Comparison of ENCODE assay signal across 8 cellular contexts in the genomic region with DNA sequence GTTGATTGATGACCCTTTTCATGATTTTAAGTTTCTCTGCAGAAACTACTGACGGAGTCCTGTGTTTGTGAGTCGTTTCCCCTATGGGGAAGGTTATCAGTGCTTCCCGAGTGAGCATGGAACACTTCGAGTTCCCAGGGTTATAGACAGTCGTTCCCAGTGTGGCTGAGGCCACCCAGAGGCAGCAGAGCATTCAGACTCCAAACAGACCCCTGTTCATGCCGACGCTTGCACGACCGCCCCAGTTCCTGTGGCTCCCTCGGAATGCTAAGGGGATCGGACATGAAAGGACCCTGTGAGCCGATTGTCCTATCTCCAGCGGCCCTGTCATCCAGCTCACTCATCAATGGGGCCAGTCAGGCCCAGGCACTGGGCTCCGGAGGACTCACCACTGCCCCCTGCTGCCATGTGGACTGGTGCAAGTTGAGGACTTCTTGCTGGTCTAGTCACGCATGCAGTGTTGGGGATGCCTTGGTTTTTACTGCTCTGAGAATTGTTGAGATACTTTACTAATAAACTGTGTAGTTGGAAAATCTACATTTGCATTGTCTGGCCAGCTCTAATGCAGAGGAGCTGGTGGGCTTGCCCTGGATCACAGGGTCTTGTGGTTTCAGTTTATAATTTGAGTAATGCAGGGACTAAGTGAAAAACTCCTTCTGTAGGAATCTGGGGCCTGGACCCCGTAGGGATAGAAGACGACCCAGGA. TPM values are rescaled to one million over a fixed set of nuclear protein-coding genes. Genes with fewer than 3 reads are reported as not detected.
DNase-seq lines count a peak whose midpoint lies in the region; ATAC-seq, FAIRE-seq and TF ChIP-seq lines count a peak whose summit lies in the region.

No MANE protein-coding gene starts in this region.

- H3K4me2 ChIP-seq in A549: no peak overlapping the region

- H3K36me3 ChIP-seq in NT2/D1 (ENCODE audit: insufficient read depth, insufficient read length, low read length) (peaks cover 75% of the 10 kb centered on the region), mucosa of rectum (ENCODE audit: control insufficient read depth in 2 of 2, insufficient read depth in 2 of 2, low read length in 2 of 2) (peaks cover 44 to 58% of the 10 kb centered on the region in 2 donors)

- H3K9ac ChIP-seq in NT2/D1 (ENCODE audit: insufficient read length, low read depth) (peak overlapping the region; percentile 42), mucosa of rectum (ENCODE audit: low read depth in 1 of 2, low read length in 2 of 2) (peak overlapping the region; percentile 6 to 14)

- FAIRE-seq in A549 (lab: Jason Lieb, UNC): no peak

- H3K4me3 ChIP-seq in A549 (no peak overlapping the region), NT2/D1 (ENCODE audit: insufficient read length, low read depth) (no peak overlapping the region), epithelial cell of esophagus (ENCODE audit: low read length) (no peak overlapping the region), mucosa of rectum (ENCODE audit: low read length in 2 of 2) (no peak overlapping the region)

- TF ChIP-seq CTCF in A549 (IDR thresholded peaks at IDR 0.05) (peak; percentile 77), GM12874 (IDR thresholded peaks at IDR 0.05; ENCODE audit: insufficient read depth, low read depth, low read length) (peak; percentile 89), epithelial cell of esophagus (IDR thresholded peaks at IDR 0.05; ENCODE audit: insufficient read depth, low read depth, low read length, missing control alignments) (peak; percentile 84)

- H3K9me3 ChIP-seq in A549 (no peaks in the 10 kb centered on the region), NT2/D1 (ENCODE audit: insufficient read depth, low read length) (no peaks in the 10 kb centered on the region), mucosa of rectum (ENCODE audit: control insufficient read depth in 2 of 2, low read length in 2 of 2) (no peaks in the 10 kb centered on the region)

- POLR2A ChIA-PET in A549 (lab: Yijun Ruan, JAX): interaction anchor here (1.0 kb wide), 1 partner anchor 49 kb away, joined by 3 read pairs; a partner anchor contains a TSS

- TF ChIP-seq POLR2A in A549 (IDR thresholded peaks at IDR 0.05; ENCODE audit: low read length): no peak

- WGBS in A549 (ENCODE audit: missing lambda C conversion rate): 49% methylated on average over 17 of the region's 17 CpGs

- H3K4me1 ChIP-seq in A549 (peaks cover 20% of the 10 kb centered on the region), NT2/D1 (ENCODE audit: insufficient read depth, insufficient read length) (peaks cover 4% of the 10 kb centered on the region), mucosa of rectum (ENCODE audit: control insufficient read depth in 2 of 2, insufficient read depth in 2 of 2, low read length in 2 of 2) (peaks cover 20 to 26% of the 10 kb centered on the region in 2 donors)

- peak overlapping the region in 1 of 2 experiments; percentile 96; a peak in 3 of 6 replicates for H3K27ac ChIP-seq in A549
- H3K27ac ChIP-seq in mucosa of rectum (ENCODE audit: low read depth in 2 of 2, low read length in 2 of 2): no peak overlapping the region

- peak; percentile 78 to 86 for DNase-seq in A549 (ENCODE audit: low read depth in 1 of 2, low spot score in 1 of 2)
- DNase-seq in NT2/D1 (ENCODE audit: low read depth, low spot score): peak; percentile 72
- peak; percentile 91 for DNase-seq in activated CD8-positive, alpha-beta memory T cell treated with anti-CD3 and anti-CD28 coated beads, Interleukin-2, amount 50 U/mL, for 48 hours
- DNase-seq in epithelial cell of esophagus (ENCODE audit: low read depth): peak; percentile 82
- peak; percentile 79 for DNase-seq in stimulated activated CD8-positive, alpha-beta memory T cell treated with anti-CD3 and anti-CD28 coated beads, Interleukin-7, amount 100 ng/mL, for 24 hours (ENCODE audit: low read depth)

- ATAC-seq in A549 (peak; percentile 68 to 70), GM18502 (IDR thresholded peaks at IDR 0.05; ENCODE audit: poor library complexity, unreplicated experiment) (no peak)

- no peaks in the 10 kb centered on the region for H3K27me3 ChIP-seq in NT2/D1 (ENCODE audit: insufficient read depth, insufficient read length)
- H3K27me3 ChIP-seq in mucosa of rectum (ENCODE audit: control insufficient read depth in 2 of 2, insufficient read depth in 2 of 2, low read length in 2 of 2): no peaks in the 10 kb centered on the region

- TF ChIP-seq RAD21 in A549 (conservative IDR thresholded peaks at IDR 0.05 in 1 of 2, IDR thresholded peaks at IDR 0.05 in 1 of 2): peak; percentile 47 to 60

- CTCF ChIA-PET in A549 (lab: Yijun Ruan, JAX): interaction anchor here (0.6 to 4.7 kb wide), 21 partner anchors 8 to 342 kb away, joined by 3 to 41 read pairs (median 4); a partner anchor contains a TSS

- TF ChIP-seq EP300 in A549 (IDR thresholded peaks at IDR 0.05): no peak

TF ChIP-seq in A549, 52 proteins besides CTCF, POLR2A, EP300 and RAD21:
- TF ChIP-seq NFE2L2 (conservative IDR thresholded peaks at IDR 0.05; ENCODE audit: low read length) (no peak), MAFK (IDR thresholded peaks at IDR 0.05; ENCODE audit: partially characterized antibody) (peak; percentile 0), FOSL2 (IDR thresholded peaks at IDR 0.05) (no peak), FOSL2 (CRISPR knock-in tag; IDR thresholded peaks at IDR 0.05) (0 out of 2 replicates have a peak, but pooled peaks have one; percentile 7), TP53 (CRISPR knock-in tag; IDR thresholded peaks at IDR 0.05) (no peak), SMC3 (IDR thresholded peaks at IDR 0.05) (peak; percentile 70)

RNA-seq across cellular contexts. Expression of a gene that starts 3.1 kb away (rescaled TPM):
- 2,291 and 2,911 TPM in 2 replicates for polyA plus RNA-seq in A549 (2011; rRNA removed)
- polyA plus RNA-seq in A549 (2012; cell fraction: cytosol; rRNA removed): 5,546 and 6,996 TPM in 2 replicates
- 3,523 and 4,870 TPM in 2 replicates for polyA plus RNA-seq in A549 (2012; cell fraction: nucleus; rRNA removed)
- polyA plus RNA-seq in A549 (2017; fragmentation: RNase III; extraction: RNeasy Plus Mini Kit Qiagen cat#74134 plus additional on column Dnase treatment): 2,979 to 3,246 TPM (median 3,044 TPM) in 3 replicates
- 1,187 and 1,226 TPM in 2 replicates for polyA minus RNA-seq in A549 (2011; rRNA and poly(A)+ RNA removed)

RNA-seq across cellular contexts. Expression of a gene that starts 18.2 kb away (rescaled TPM):
- 22.8 and 25.8 TPM in 2 replicates for polyA plus RNA-seq in A549 (2011; rRNA removed)
- 83.9 and 89.9 TPM in 2 replicates for polyA plus RNA-seq in A549 (2012; cell fraction: cytosol; rRNA removed)
- 1,068 and 1,537 TPM in 2 replicates for polyA plus RNA-seq in A549 (2012; cell fraction: nucleus; rRNA removed)
- 42.8 to 55.2 TPM (median 45.2 TPM) in 3 replicates for polyA plus RNA-seq in A549 (2017; fragmentation: RNase III; extraction: RNeasy Plus Mini Kit Qiagen cat#74134 plus additional on column Dnase treatment)
- 10.0 and 10.4 TPM in 2 replicates for polyA minus RNA-seq in A549 (2011; rRNA and poly(A)+ RNA removed)

RNA-seq across cellular contexts. Expression of a gene that starts 49.2 kb away (rescaled TPM):
- 53.2 and 54.4 TPM in 2 replicates for polyA plus RNA-seq in A549 (2011; rRNA removed)
- 57.9 and 61.6 TPM in 2 replicates for polyA plus RNA-seq in A549 (2012; cell fraction: cytosol; rRNA removed)
- 434 and 484 TPM in 2 replicates for polyA plus RNA-seq in A549 (2012; cell fraction: nucleus; rRNA removed)
- polyA plus RNA-seq in A549 (2017; fragmentation: RNase III; extraction: RNeasy Plus Mini Kit Qiagen cat#74134 plus additional on column Dnase treatment): 73.2 to 80.6 TPM (median 79.6 TPM) in 3 replicates
- polyA minus RNA-seq in A549 (2011; rRNA and poly(A)+ RNA removed): 51.0 and 58.2 TPM in 2 replicates

RNA-seq across cellular contexts. Expression of a gene that starts 56.1 kb away (rescaled TPM):
- 1.5 and 2.6 TPM in 2 replicates for polyA plus RNA-seq in A549 (2011; rRNA removed)
- polyA plus RNA-seq in A549 (2012; cell fraction: cytosol; rRNA removed): 1.8 and 2.2 TPM in 2 replicates
- 4.1 and 4.5 TPM in 2 replicates for polyA plus RNA-seq in A549 (2012; cell fraction: nucleus; rRNA removed)
- 0.97 to 1.3 TPM (median 1.1 TPM) in 3 replicates for polyA plus RNA-seq in A549 (2017; fragmentation: RNase III; extraction: RNeasy Plus Mini Kit Qiagen cat#74134 plus additional on column Dnase treatment)
- polyA minus RNA-seq in A549 (2011; rRNA and poly(A)+ RNA removed): 2.8 and 4.6 TPM in 2 replicates
